ENCODE assay signal across 17 cellular contexts in genomic region chr11:34176980-34177319, GRCh38.
A peak's percentile ranks its signal among the peaks of the same experiment; 100 is the strongest.
DNase-seq lines count a peak whose midpoint lies in the region; ATAC-seq, FAIRE-seq and TF ChIP-seq lines count a peak whose summit lies in the region.
"Had no signal": no experiment of that assay in that cellular context is flagged by ENCODE, and none has a peak within 500 bp of the region (broad histone marks: within the 10 kb centered on the region; RNA-seq: fewer than 3 reads in every experiment).

No MANE protein-coding gene starts in this region.

- H3K4me3 ChIP-seq in HEK293 (ENCODE audit: low read depth, low read length) (no peak overlapping the region), keratinocyte (ENCODE audit: control insufficient read depth in 2 of 3, extremely low read depth in 1 of 3, insufficient read depth in 2 of 3, low read depth in 1 of 3, low read length in 3 of 3) (no peak overlapping the region), psoas muscle (no peak overlapping the region)
- H3K4me3 ChIP-seq: vagina had no signal

- WGBS in psoas muscle, 3 donors: 40 to 45% (median 40%) methylated on average over 3 of the region's 3 CpGs

- POLR2A ChIA-PET in HEK293 (lab: Yijun Ruan, JAX): interaction anchor here (5.1 kb wide), 1 partner anchor 180 kb away, joined by 65 read pairs; the partner anchor contains the start of gene ABTB2

- intact Hi-C loops in psoas muscle (cut with DNase I): loop anchor here (5.0 to 10.0 kb wide), 3 partner anchors 120 to 318 kb away; no protein-coding TSS in a partner anchor

- no peak for FAIRE-seq in keratinocyte (lab: Jason Lieb, UNC)
- FAIRE-seq: endothelial cell of umbilical vein had no signal

- TF ChIP-seq CTCF in HEK293 (tag by site-specific recombination; IDR thresholded peaks at IDR 0.05) (no peak), keratinocyte (optimal IDR thresholded peaks at IDR 0.05 in 1 of 3, IDR thresholded peaks at IDR 0.05 in 1 of 3, conservative IDR thresholded peaks at IDR 0.05 in 1 of 3; ENCODE audit: extremely low read depth in 1 of 3, insufficient read depth in 2 of 3, low read length in 3 of 3) (no peak), psoas muscle (IDR thresholded peaks at IDR 0.05) (no peak)

- CTCF ChIA-PET in HEK293 (lab: Yijun Ruan, JAX): interaction anchor here (0.6 to 1.5 kb wide), 5 partner anchors 144 to 184 kb away, joined by 3 to 6 read pairs (median 4); no protein-coding TSS in a partner anchor

- H3K36me3 ChIP-seq in HEK293 (ENCODE audit: control insufficient read depth in 2 of 2, insufficient read depth in 1 of 2, low read length in 2 of 2): peaks cover 0 to 3% of the 10 kb centered on the region in 2 experiments; a peak in 1 of 3 replicates
- H3K36me3 ChIP-seq in keratinocyte (ENCODE audit: control insufficient read depth in 2 of 2, extremely low read depth in 1 of 2, insufficient read depth in 2 of 2, low read length in 2 of 2): no peaks in the 10 kb centered on the region
- no peaks in the 10 kb centered on the region for H3K36me3 ChIP-seq in psoas muscle (ENCODE audit: insufficient read depth in 1 of 2, low read depth in 1 of 2)
- H3K36me3 ChIP-seq: vagina had no signal

- no peak overlapping the region for H3K9ac ChIP-seq in keratinocyte (ENCODE audit: control insufficient read depth, extremely low read depth, insufficient read depth, low read length)

- H3K79me2 ChIP-seq in keratinocyte (ENCODE audit: control insufficient read depth, insufficient read depth, low read length): no peaks in the 10 kb centered on the region

- H4K20me1 ChIP-seq in keratinocyte (ENCODE audit: control insufficient read depth, extremely low read depth, insufficient read depth, low read length): no peaks in the 10 kb centered on the region

- no peaks in the 10 kb centered on the region for H3K9me1 ChIP-seq in keratinocyte (ENCODE audit: control insufficient read depth, extremely low read depth, insufficient read depth, low read length)

- peak; percentile 39 for DNase-seq in Ammon's horn (ENCODE audit: low spot score)
- peak; percentile 19 for DNase-seq in NCI-H345 treated with DMSO at 0.1 percent for 48 hours (lab: John Stamatoyannopoulos, UW; ENCODE audit: unreplicated experiment)
- DNase-seq in keratinocyte (ENCODE audit: low read depth, low spot score): no peak
- no peak for DNase-seq in NCI-H526 (lab: John Stamatoyannopoulos, UW)
- DNase-seq in effector CD4-positive, alpha-beta T cell: no peak
- DNase-seq in psoas muscle: no peak
- DNase-seq: activated CD4-positive, alpha-beta T cell treated with anti-CD3 and anti-CD28 coated beads for 36 hours; activated naive CD8-positive, alpha-beta T cell treated with anti-CD3 and anti-CD28 coated beads, Interleukin-2, amount 50 U/mL, for 24 hours; DMS79 treated with DMSO at 0.1 percent for 48 hours; foreskin fibroblast; natural killer cell; NCI-H2107; stimulated activated CD4-positive, alpha-beta T cell treated with anti-CD3 and anti-CD28 coated beads, Interleukin-4, amount 100 ng/mL, for 24 hours had no signal

- H3K9me3 ChIP-seq in HEK293 (ENCODE audit: control insufficient read depth, insufficient read depth, low read depth, low read length): no peaks in the 10 kb centered on the region
- no peaks in the 10 kb centered on the region for H3K9me3 ChIP-seq in keratinocyte (ENCODE audit: control insufficient read depth, low read depth, low read length)
- H3K9me3 ChIP-seq in psoas muscle: no peaks in the 10 kb centered on the region
- H3K9me3 ChIP-seq: vagina had no signal

- dilution Hi-C loops in keratinocyte (cut with MboI; ENCODE audit: extremely low pct_ligation_motif_present, low sequenced_read_pairs): no loop called here

- H3K4me1 ChIP-seq in HEK293 (ENCODE audit: control insufficient read depth, insufficient read depth, low read length) (no peaks in the 10 kb centered on the region), keratinocyte (ENCODE audit: control insufficient read depth, extremely low read depth, insufficient read depth, low read length) (peaks cover 14% of the 10 kb centered on the region), psoas muscle (peaks cover 7% of the 10 kb centered on the region)

- ATAC-seq in psoas muscle: no peak
- ATAC-seq in HG03196 (IDR thresholded peaks at IDR 0.05; ENCODE audit: unreplicated experiment): no peak
- ATAC-seq: activated CD4-positive, alpha-beta T cell treated with anti-CD3 and anti-CD28 coated beads for 36 hours; activated naive CD8-positive, alpha-beta T cell treated with anti-CD3 and anti-CD28 coated beads, Interleukin-2, amount 50 U/mL, for 24 hours; natural killer cell had no signal

- no peak overlapping the region for H3K27ac ChIP-seq in HEK293 (ENCODE audit: extremely low read depth, low read depth, low read length)
- no peak overlapping the region for H3K27ac ChIP-seq in keratinocyte (ENCODE audit: control insufficient read depth, insufficient read depth, low read length)
- no peak overlapping the region for H3K27ac ChIP-seq in psoas muscle
- H3K27ac ChIP-seq: vagina had no signal

- H3K27me3 ChIP-seq in keratinocyte (ENCODE audit: control insufficient read depth, extremely low read depth, insufficient read depth, low read length) (no peaks in the 10 kb centered on the region), psoas muscle (ENCODE audit: insufficient read depth in 3 of 3, low read length in 2 of 3) (no peaks in the 10 kb centered on the region)
- H3K27me3 ChIP-seq: vagina had no signal

- no peak overlapping the region for H2AFZ ChIP-seq in keratinocyte (ENCODE audit: control insufficient read depth, low read length)

- peak overlapping the region; percentile 1 for H3K4me2 ChIP-seq in keratinocyte (ENCODE audit: control insufficient read depth, extremely low read depth, insufficient read depth, low read depth, low read length)

TF ChIP-seq in HEK293, 187 proteins besides CTCF, POLR2A, EP300 and RAD21:
- TF ChIP-seq, protein P1, sequence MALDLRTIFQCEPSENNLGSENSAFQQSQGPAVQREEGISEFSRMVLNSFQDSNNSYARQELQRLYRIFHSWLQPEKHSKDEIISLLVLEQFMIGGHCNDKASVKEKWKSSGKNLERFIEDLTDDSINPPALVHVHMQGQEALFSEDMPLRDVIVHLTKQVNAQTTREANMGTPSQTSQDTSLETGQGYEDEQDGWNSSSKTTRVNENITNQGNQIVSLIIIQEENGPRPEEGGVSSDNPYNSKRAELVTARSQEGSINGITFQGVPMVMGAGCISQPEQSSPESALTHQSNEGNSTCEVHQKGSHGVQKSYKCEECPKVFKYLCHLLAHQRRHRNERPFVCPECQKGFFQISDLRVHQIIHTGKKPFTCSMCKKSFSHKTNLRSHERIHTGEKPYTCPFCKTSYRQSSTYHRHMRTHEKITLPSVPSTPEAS (tag by site-specific recombination; IDR thresholded peaks at IDR 0.05): no peak
- TF ChIP-seq ZBTB17 (tag by site-specific recombination; IDR thresholded peaks at IDR 0.05) (no peak), TCF7L2 (IDR thresholded peaks at IDR 0.05; ENCODE audit: borderline replicate concordance, low read depth, low read length) (no peak), GLIS1 (tag by site-specific recombination; IDR thresholded peaks at IDR 0.05) (peak; percentile 44; the same call in 1 of the 2 replicates), WT1 (tag by site-specific recombination; IDR thresholded peaks at IDR 0.05) (no peak), FEZF1 (tag by site-specific recombination; IDR thresholded peaks at IDR 0.05) (no peak), ZNF121 (tag by site-specific recombination; IDR thresholded peaks at IDR 0.05) (no peak)

Comparison
In these comparisons a context has a peak if more than half of its experiments do, and no peak if none do; other contexts are left out.
1. DNase-seq: peak in Ammon's horn (single experiment) and NCI-H345 treated with DMSO at 0.1 percent for 48 hours (single experiment); none in keratinocyte (single experiment), NCI-H526 (0 of 2), effector CD4-positive, alpha-beta T cell (single experiment) and psoas muscle (0 of 2).